Comparison of ENCODE assay signal across 8 cellular contexts in the genomic region with DNA sequence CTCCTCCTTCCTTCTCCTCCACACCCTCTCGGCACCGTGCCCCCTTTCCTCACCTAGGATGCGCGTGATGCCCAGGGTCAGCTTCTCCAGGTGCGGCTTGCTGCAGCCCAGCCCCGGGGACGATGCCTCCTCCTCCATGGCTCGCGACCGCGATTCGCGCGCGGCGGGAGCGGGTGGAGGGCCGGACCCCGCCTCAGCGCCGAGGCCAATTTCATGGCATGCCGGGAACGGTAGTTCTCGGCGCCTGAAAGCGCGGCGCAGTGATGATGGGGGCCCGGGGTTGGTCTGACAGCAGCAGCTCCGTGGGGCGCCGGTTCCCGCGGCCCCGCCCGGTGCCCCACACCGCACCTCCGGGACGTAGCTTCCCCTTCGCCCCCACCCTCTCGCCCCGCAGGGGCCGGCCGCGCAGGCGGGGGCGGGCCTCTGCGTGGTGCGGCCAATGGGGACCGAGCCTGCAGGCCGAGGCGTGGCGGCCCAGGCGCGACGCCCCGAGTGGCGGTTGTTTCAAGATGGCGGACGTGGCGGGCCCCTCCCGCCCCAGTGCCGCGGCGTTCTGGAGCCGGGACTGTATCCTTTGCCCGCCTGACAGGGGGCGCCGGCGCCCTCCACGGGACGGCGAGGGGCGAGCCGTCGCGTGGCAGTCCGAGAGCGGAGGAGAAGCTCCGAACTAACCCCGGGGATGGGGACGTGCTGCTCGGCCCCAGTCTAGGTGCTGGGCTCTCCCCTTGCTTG. TPM values are rescaled to one million over a fixed set of nuclear protein-coding genes. Genes with fewer than 3 reads are reported as not detected.
DNase-seq lines count a peak whose midpoint lies in the region; TF ChIP-seq lines count a peak whose summit lies in the region.

A gene (plus strand): TSS at position 498 of the 732 bp plus-strand sequence. CDS start 12 bp downstream, at position 510.
A gene with protein sequence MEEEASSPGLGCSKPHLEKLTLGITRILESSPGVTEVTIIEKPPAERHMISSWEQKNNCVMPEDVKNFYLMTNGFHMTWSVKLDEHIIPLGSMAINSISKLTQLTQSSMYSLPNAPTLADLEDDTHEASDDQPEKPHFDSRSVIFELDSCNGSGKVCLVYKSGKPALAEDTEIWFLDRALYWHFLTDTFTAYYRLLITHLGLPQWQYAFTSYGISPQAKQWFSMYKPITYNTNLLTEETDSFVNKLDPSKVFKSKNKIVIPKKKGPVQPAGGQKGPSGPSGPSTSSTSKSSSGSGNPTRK (minus strand): TSS at position 373 of the 732 bp plus-strand sequence. CDS start 235 bp downstream, at position 138.

- H3K4me1 ChIP-seq in Loucy (ENCODE audit: insufficient read depth, low read length, poor library complexity, severe bottlenecking): peaks cover 39% of the 10 kb centered on the region
- peaks cover 11% of the 10 kb centered on the region for H3K4me1 ChIP-seq in neuron (ENCODE audit: insufficient read depth, low read length)
- H3K4me1 ChIP-seq in subcutaneous abdominal adipose tissue (ENCODE audit: control insufficient read depth in 5 of 5, insufficient read depth in 5 of 5, low read length in 5 of 5): peaks cover 0 to 28% (median 23%) of the 10 kb centered on the region in 5 donors

- no peaks in the 10 kb centered on the region for H3K9me3 ChIP-seq in Loucy (ENCODE audit: insufficient read depth, low read depth, low read length)
- peaks cover 2% of the 10 kb centered on the region for H3K9me3 ChIP-seq in neuron (ENCODE audit: low read length)
- H3K9me3 ChIP-seq in subcutaneous abdominal adipose tissue (ENCODE audit: control insufficient read depth in 5 of 5, low read length in 5 of 5): no peaks in the 10 kb centered on the region

- no peaks in the 10 kb centered on the region; the same call in 1 of the 2 replicates for H3K27me3 ChIP-seq in H7 (ENCODE audit: control insufficient read depth, insufficient read depth, low read length)
- H3K27me3 ChIP-seq in Loucy (ENCODE audit: insufficient read depth, low read length, poor library complexity, severe bottlenecking): no peaks in the 10 kb centered on the region
- H3K27me3 ChIP-seq in neuron (ENCODE audit: insufficient read depth, low read length): no peaks in the 10 kb centered on the region
- H3K27me3 ChIP-seq in subcutaneous abdominal adipose tissue (ENCODE audit: control insufficient read depth in 5 of 5, insufficient read depth in 4 of 5, low read length in 5 of 5): no peaks in the 10 kb centered on the region

- H3K9ac ChIP-seq in Loucy (ENCODE audit: low read depth, low read length, poor library complexity, severe bottlenecking): peak within 1 kb of the TSS; percentile 92
- H3K9ac ChIP-seq in subcutaneous abdominal adipose tissue (ENCODE audit: low read length in 5 of 5): peak within 1 kb of the TSS; percentile 63 to 96 (median 90)

- DNase-seq in GDM1 (lab: John Stamatoyannopoulos, UW) (peak; percentile 92), H7 (peak; percentile 94), SHP77 (lab: John Stamatoyannopoulos, UW) (peak; percentile 73), activated gamma-delta T cell (lab: John Stamatoyannopoulos, UW) (peak; percentile 89), fibroblast of villous mesenchyme (ENCODE audit: low read depth) (peak; percentile 91)

- H2AFZ ChIP-seq in Loucy (ENCODE audit: low read length): peak within 1 kb of the TSS; percentile 98
- peak within 1 kb of the TSS; percentile 69 for H2AFZ ChIP-seq in neuron (ENCODE audit: low read depth, low read length)

- TF ChIP-seq CTCF in Loucy (conservative IDR thresholded peaks at IDR 0.05; ENCODE audit: low read length) (peak; percentile 63), fibroblast of villous mesenchyme (IDR thresholded peaks at IDR 0.05; ENCODE audit: insufficient read depth, low read depth, low read length) (peak; percentile 45)

- H3K4me3 ChIP-seq in H7 (ENCODE audit: insufficient read depth, low read depth, low read length): peak within 1 kb of the TSS; percentile 91
- H3K4me3 ChIP-seq in Loucy (ENCODE audit: low read length, poor library complexity, severe bottlenecking): peak within 1 kb of the TSS; percentile 99
- peak within 1 kb of the TSS; percentile 97 for H3K4me3 ChIP-seq in fibroblast of villous mesenchyme (ENCODE audit: low read depth, low read length)
- peak within 1 kb of the TSS; percentile 79 for H3K4me3 ChIP-seq in neuron (ENCODE audit: low read length)
- peak within 1 kb of the TSS; percentile 97 to 100 (median 100) for H3K4me3 ChIP-seq in subcutaneous abdominal adipose tissue (ENCODE audit: low read depth in 1 of 5, low read length in 5 of 5)

- H3K36me3 ChIP-seq in H7 (replicated peaks; ENCODE audit: control insufficient read depth, insufficient read depth, low read length): no peaks in the 10 kb centered on the region
- no peaks in the 10 kb centered on the region for H3K36me3 ChIP-seq in Loucy (ENCODE audit: insufficient read depth, low read length)
- peaks cover 4% of the 10 kb centered on the region for H3K36me3 ChIP-seq in neuron (ENCODE audit: insufficient read depth, low read length)
- H3K36me3 ChIP-seq in subcutaneous abdominal adipose tissue (ENCODE audit: control insufficient read depth in 5 of 5, insufficient read depth in 5 of 5, low read length in 5 of 5): peaks cover 0 to under 1% (median 0%) of the 10 kb centered on the region in 5 donors

- no peaks in the 10 kb centered on the region for H4K20me1 ChIP-seq in Loucy (ENCODE audit: insufficient read depth, low read length, poor library complexity, severe bottlenecking)

- peak within 1 kb of the TSS; percentile 87 for H3K4me2 ChIP-seq in Loucy (ENCODE audit: low read depth, low read length, poor library complexity, severe bottlenecking)

- no peaks in the 10 kb centered on the region for H3F3A ChIP-seq in Loucy (ENCODE audit: low read depth)

- H3K79me2 ChIP-seq in Loucy (ENCODE audit: insufficient read depth, low read length): peaks cover 68% of the 10 kb centered on the region

- no peaks in the 10 kb centered on the region for H3K9me2 ChIP-seq in Loucy (replicated peaks; ENCODE audit: low read depth, low read length)

- H3K27ac ChIP-seq in subcutaneous abdominal adipose tissue (ENCODE audit: low read depth, low read length): peak within 1 kb of the TSS; percentile 77

RNA-seq across cellular contexts. Expression of the first gene that starts in this region (rescaled TPM):
- 2.8 and 6.1 TPM in 2 replicates for total RNA-seq in H7 (2014; rRNA removed; shearing (Covaris generic))
- total RNA-seq in fibroblast of villous mesenchyme: 6.0 and 7.7 TPM in 2 replicates

RNA-seq across cellular contexts. Expression of the second gene that starts in this region (rescaled TPM):
- 146 and 151 TPM in 2 replicates for total RNA-seq in H7 (2014; rRNA removed; shearing (Covaris generic))
- 91.5 and 98.0 TPM in 2 replicates for total RNA-seq in fibroblast of villous mesenchyme

Comparison
In these comparisons a context has a peak if more than half of its experiments do, and no peak if none do; other contexts are left out.
1. Peak in every context shown above with its lines: DNase-seq, H3K4me3 ChIP-seq and H3K27ac ChIP-seq.